In genomic region chr6:31308050-31308844, GRCh38 we compare ENCODE assay signal across 8 cellular contexts. TPM values are rescaled to one million over a fixed set of nuclear protein-coding genes. Genes with fewer than 3 reads are reported as not detected.
A peak's percentile ranks its signal among the peaks of the same experiment; 100 is the strongest.
DNase-seq lines count a peak whose midpoint lies in the region; ATAC-seq and TF ChIP-seq lines count a peak whose summit lies in the region.

No MANE protein-coding gene starts in this region.

- H3K36me3 ChIP-seq in GM23248 (ENCODE audit: low read depth): no peaks in the 10 kb centered on the region
- H3K36me3 ChIP-seq in parathyroid adenoma (ENCODE audit: control insufficient read depth, insufficient read depth, low read length): no peaks in the 10 kb centered on the region
- H3K36me3 ChIP-seq in thyroid gland: no peaks in the 10 kb centered on the region

- no peak for ATAC-seq in HG03460 (IDR thresholded peaks at IDR 0.05; ENCODE audit: unreplicated experiment)
- no peak for ATAC-seq in HG03520 (IDR thresholded peaks at IDR 0.05; ENCODE audit: unreplicated experiment)

- no peak for TF ChIP-seq CTCF in parathyroid adenoma (IDR thresholded peaks at IDR 0.05)
- TF ChIP-seq CTCF in thyroid gland (IDR thresholded peaks at IDR 0.05): no peak

- H4K20me1 ChIP-seq in GM23248 (ENCODE audit: insufficient read depth): no peaks in the 10 kb centered on the region

- H3K27me3 ChIP-seq in GM23248 (replicated peaks; ENCODE audit: insufficient read depth): peaks cover 14% of the 10 kb centered on the region; the same call in 1 of the 2 replicates
- H3K27me3 ChIP-seq in parathyroid adenoma (ENCODE audit: control insufficient read depth, insufficient read depth, low read length): no peaks in the 10 kb centered on the region
- no peaks in the 10 kb centered on the region for H3K27me3 ChIP-seq in thyroid gland

- no peaks in the 10 kb centered on the region for H3K9me2 ChIP-seq in GM23248 (ENCODE audit: insufficient read depth)

- H3K27ac ChIP-seq in GM23248 (no peak overlapping the region), parathyroid adenoma (no peak overlapping the region), thyroid gland (no peak overlapping the region)

- in situ Hi-C loops in GM23248 (cut with MboI): no loop called here

- H3K9me3 ChIP-seq in GM23248 (ENCODE audit: low read depth) (no peaks in the 10 kb centered on the region), parathyroid adenoma (ENCODE audit: control insufficient read depth, low read length) (no peaks in the 10 kb centered on the region), thyroid gland (no peaks in the 10 kb centered on the region)

- H3K9ac ChIP-seq in GM23248 (no peak overlapping the region), parathyroid adenoma (no peak overlapping the region)

- H3K4me3 ChIP-seq in GM23248 (no peak overlapping the region), parathyroid adenoma (ENCODE audit: low read depth, low read length) (peak overlapping the region; percentile 51), thyroid gland (replicated peaks in 1 of 3) (peak overlapping the region in 1 of 3 donors; percentile 21)

- H2AFZ ChIP-seq in GM23248 (no peak overlapping the region), parathyroid adenoma (peak overlapping the region; percentile 90)

- TF ChIP-seq POLR2A in thyroid gland (IDR thresholded peaks at IDR 0.05): no peak

- intact Hi-C loops in thyroid gland (cut with DNase I): no loop called here

- H3K4me1 ChIP-seq in GM23248 (ENCODE audit: insufficient read depth) (no peaks in the 10 kb centered on the region), parathyroid adenoma (no peaks in the 10 kb centered on the region), thyroid gland (peaks cover 0 to 11% of the 10 kb centered on the region in 2 donors)

- no peaks in the 10 kb centered on the region for H3F3A ChIP-seq in GM23248 (ENCODE audit: insufficient read depth)

- DNase-seq in GM23248: peak; percentile 10
- DNase-seq in activated CD4-positive, alpha-beta T cell treated with anti-CD3 and anti-CD28 coated beads for 4 hours: peak; percentile 74 to 79
- DNase-seq in effector CD8-positive, alpha-beta T cell (lab: John Stamatoyannopoulos, UW): peak; percentile 53
- DNase-seq in thyroid gland: peak; percentile 77 to 87
- DNase-seq in A172 (ENCODE audit: low spot score): no peak

- no peaks in the 10 kb centered on the region for H3K79me2 ChIP-seq in GM23248 (ENCODE audit: insufficient read depth)
- no peaks in the 10 kb centered on the region for H3K79me2 ChIP-seq in parathyroid adenoma

- 9% methylated on average over 9 to 23 of the region's 57 CpGs for WGBS in GM23248 (ENCODE audit: low coverage in 1 of 2, low lambda C conversion rate in 2 of 2, missing lambda C conversion rate in 2 of 2), 2 experiments
- WGBS in thyroid gland, 2 donors: 3 to 5% methylated on average over 9 to 15 of the region's 57 CpGs

- H3K4me2 ChIP-seq in GM23248 (ENCODE audit: unreplicated experiment): no peak overlapping the region
- H3K4me2 ChIP-seq in parathyroid adenoma (ENCODE audit: low read length): peak overlapping the region; percentile 94

RNA-seq across cellular contexts. Expression of gene HLA-C, which starts 36.4 kb away (rescaled TPM):
- 157 and 168 TPM in 2 replicates for total RNA-seq in GM23248 (2014; rRNA removed; shearing (Covaris generic))
- polyA plus RNA-seq in GM23248 (2016; fragmentation: Nextera tagmentation; extraction: Ambion mirVana): 244 and 255 TPM in 2 replicates
- total RNA-seq in thyroid gland: 100 to 1,000 TPM; 170 to 540 (median 399) TPM
- total RNA-seq in A172 (2014; rRNA removed; shearing (Covaris generic)): 441 and 534 TPM in 2 replicates

RNA-seq across cellular contexts. Expression of gene HLA-B, which starts 48.7 kb away (rescaled TPM):
- 65.6 and 87.9 TPM in 2 replicates for total RNA-seq in GM23248 (2014; rRNA removed; shearing (Covaris generic))
- polyA plus RNA-seq in GM23248 (2016; fragmentation: Nextera tagmentation; extraction: Ambion mirVana): 186 and 192 TPM in 2 replicates
- 1,000 to 10,000 TPM in 1 of 4 donors, 100 to 1,000 TPM in 3; 328 to 1,292 (median 594) TPM for total RNA-seq in thyroid gland
- total RNA-seq in A172 (2014; rRNA removed; shearing (Covaris generic)): 284 and 365 TPM in 2 replicates
